10 cellular contexts compared by ENCODE assay signal in the genomic region with DNA sequence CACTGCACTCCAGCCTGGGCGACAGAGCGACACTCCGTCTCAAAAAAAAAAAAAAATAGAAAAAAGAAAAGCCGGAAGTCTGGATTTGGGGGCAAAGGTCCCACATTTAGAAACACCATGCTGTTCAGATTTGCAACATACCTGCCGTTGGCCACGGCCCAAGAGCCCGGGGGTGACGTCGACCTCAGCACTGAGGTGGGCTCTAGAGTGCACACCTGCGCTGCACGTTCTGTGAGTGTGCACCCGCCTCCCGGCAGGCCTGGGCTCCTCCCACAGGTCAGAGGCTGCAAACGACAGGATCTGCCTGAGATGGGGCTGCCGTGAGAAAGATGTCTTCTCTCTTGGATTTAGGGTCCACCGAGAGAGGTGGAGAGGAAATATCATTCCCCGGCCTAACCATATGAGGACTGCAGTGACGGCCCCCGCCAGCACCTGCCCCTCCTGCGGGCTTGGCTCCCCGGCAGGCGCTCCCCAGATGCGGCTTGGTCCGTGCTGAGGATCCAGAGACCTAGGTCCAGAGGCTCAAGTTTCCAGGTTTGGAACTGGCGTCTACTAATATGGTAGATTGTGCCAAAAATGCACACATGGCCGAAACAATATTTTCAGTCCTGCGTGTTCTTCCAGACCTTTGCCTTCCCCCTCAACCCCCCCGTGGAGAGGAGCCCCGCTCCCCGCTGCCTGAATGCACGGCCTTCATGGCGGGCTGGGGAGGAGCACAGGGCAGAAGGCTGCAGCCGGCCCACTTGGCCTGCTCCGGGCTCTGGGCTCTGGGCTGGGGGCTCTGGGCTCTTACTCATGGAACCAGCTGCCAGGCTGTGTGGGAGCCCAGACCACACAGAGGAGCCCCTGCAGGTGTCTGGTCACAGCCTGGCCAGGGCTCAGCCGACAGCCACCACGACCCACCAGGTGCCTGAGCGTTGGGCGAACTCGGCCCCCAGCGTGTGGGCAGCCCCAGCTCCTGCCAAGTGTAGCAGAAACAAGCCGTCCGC. TPM values are rescaled to one million over a fixed set of nuclear protein-coding genes. Genes with fewer than 3 reads are reported as not detected.
A peak's percentile ranks its signal among the peaks of the same experiment; 100 is the strongest.
DNase-seq lines count a peak whose midpoint lies in the region; ATAC-seq and TF ChIP-seq lines count a peak whose summit lies in the region.
"Had no signal": no experiment of that assay in that cellular context is flagged by ENCODE, and none has a peak within 500 bp of the region (broad histone marks: within the 10 kb centered on the region; RNA-seq: fewer than 3 reads in every experiment).

No MANE protein-coding gene starts in this region.

- 44 to 58% methylated on average over 35 to 42 of the region's 42 CpGs for WGBS in tibial nerve, 2 donors

- CTCF ChIA-PET in activated naive CD4-positive, alpha-beta T cell treated with anti-CD3 and anti-CD28 coated beads, Interleukin-2, amount 10 ng/mL, durations not matched to agents 7 days and 5 days (lab: Charles Lee) = interaction anchor here (0.8 to 1.2 kb wide), 7 partner anchors 17 to 277 kb away, joined by 3 to 4 read pairs (median 3); no protein-coding TSS in a partner anchor
- CTCF ChIA-PET in activated naive CD4-positive, alpha-beta T cell treated with anti-CD3 and anti-CD28 coated beads for 36 hours (lab: Charles Lee) = interaction anchor here (0.7 to 1.3 kb wide), 3 partner anchors 13 to 20 kb away, joined by 3 to 5 read pairs (median 5); no protein-coding TSS in a partner anchor

- TF ChIP-seq POLR2A in tibial nerve (IDR thresholded peaks at IDR 0.05) = no peak

- TF ChIP-seq CTCF in tibial nerve (IDR thresholded peaks at IDR 0.05) (no peak), tibial artery (IDR thresholded peaks at IDR 0.05) (no peak)

- H3K4me1 Mint-ChIP-seq in activated naive CD4-positive, alpha-beta T cell treated with anti-CD3 and anti-CD28 coated beads, Interleukin-2, amount 10 ng/mL, durations not matched to agents 7 days and 5 days = peaks cover 52% of the 10 kb centered on the region
- peaks cover 25% of the 10 kb centered on the region for H3K4me1 Mint-ChIP-seq in activated naive CD4-positive, alpha-beta T cell treated with anti-CD3 and anti-CD28 coated beads for 36 hours (ENCODE audit: low read depth)
- peaks cover 14 to 24% of the 10 kb centered on the region in 2 donors for H3K4me1 Mint-ChIP-seq in effector memory CD8-positive, alpha-beta T cell (ENCODE audit: low read depth in 2 of 2)

- intact Hi-C loops in activated naive CD4-positive, alpha-beta T cell treated with anti-CD3 and anti-CD28 coated beads for 36 hours (cut with micrococcal nuclease) = loop anchor here (5.0 kb wide), 1 partner anchor 131 kb away; no protein-coding TSS in a partner anchor
- intact Hi-C loops in tibial artery (cut with DNase I; ENCODE audit: low total_unique reads) = no loop called here

- TF ChIP-seq EP300 in tibial nerve (IDR thresholded peaks at IDR 0.05) = no peak

- H3K36me3 ChIP-seq in tibial nerve (no peaks in the 10 kb centered on the region), tibial artery (no peaks in the 10 kb centered on the region)
- H3K36me3 ChIP-seq: sigmoid colon had no signal

- peaks cover 0 to 55% (median 11%) of the 10 kb centered on the region in 4 donors for H3K4me1 ChIP-seq in tibial nerve
- H3K4me1 ChIP-seq in tibial artery = peaks cover 0 to 20% (median 6%) of the 10 kb centered on the region in 4 donors

- H3K36me3 Mint-ChIP-seq in activated naive CD4-positive, alpha-beta T cell treated with anti-CD3 and anti-CD28 coated beads, Interleukin-2, amount 10 ng/mL, durations not matched to agents 7 days and 5 days = no peaks in the 10 kb centered on the region
- no peaks in the 10 kb centered on the region for H3K36me3 Mint-ChIP-seq in activated naive CD4-positive, alpha-beta T cell treated with anti-CD3 and anti-CD28 coated beads for 36 hours (ENCODE audit: low read depth)
- H3K36me3 Mint-ChIP-seq in effector memory CD8-positive, alpha-beta T cell (ENCODE audit: insufficient read depth) = no peaks in the 10 kb centered on the region

- no peaks in the 10 kb centered on the region for H3K9me3 Mint-ChIP-seq in activated naive CD4-positive, alpha-beta T cell treated with anti-CD3 and anti-CD28 coated beads, Interleukin-2, amount 10 ng/mL, durations not matched to agents 7 days and 5 days
- no peaks in the 10 kb centered on the region for H3K9me3 Mint-ChIP-seq in activated naive CD4-positive, alpha-beta T cell treated with anti-CD3 and anti-CD28 coated beads for 36 hours
- H3K9me3 Mint-ChIP-seq in effector memory CD8-positive, alpha-beta T cell = no peaks in the 10 kb centered on the region

- no peak for DNase-seq in activated naive CD4-positive, alpha-beta T cell treated with anti-CD3 and anti-CD28 coated beads, Interleukin-2, amount 10 ng/mL, durations not matched to agents 7 days and 5 days
- DNase-seq in activated naive CD4-positive, alpha-beta T cell treated with anti-CD3 and anti-CD28 coated beads for 36 hours = no peak
- DNase-seq in NCI-H2171 (lab: John Stamatoyannopoulos, UW) (peak; percentile 55), tibial nerve (ENCODE audit: low spot score in 2 of 2) (no peak), tibial artery (no peak), kidney tubule cell (ENCODE audit: low spot score) (no peak)
- DNase-seq in effector memory CD8-positive, alpha-beta T cell = no peak
- DNase-seq: midbrain, sigmoid colon had no signal

- H3K27me3 Mint-ChIP-seq in activated naive CD4-positive, alpha-beta T cell treated with anti-CD3 and anti-CD28 coated beads, Interleukin-2, amount 10 ng/mL, durations not matched to agents 7 days and 5 days = peaks cover 63% of the 10 kb centered on the region
- no peaks in the 10 kb centered on the region for H3K27me3 Mint-ChIP-seq in activated naive CD4-positive, alpha-beta T cell treated with anti-CD3 and anti-CD28 coated beads for 36 hours (ENCODE audit: low read depth)
- H3K27me3 Mint-ChIP-seq in effector memory CD8-positive, alpha-beta T cell = peaks cover 22 to 44% of the 10 kb centered on the region in 2 donors

- ATAC-seq in effector memory CD8-positive, alpha-beta T cell (replicated peaks) = no peak
- ATAC-seq in GM21526 (IDR thresholded peaks at IDR 0.05; ENCODE audit: low FRiP score, unreplicated experiment) = no peak

- H3K27me3 ChIP-seq in tibial nerve (peaks cover 0 to 27% of the 10 kb centered on the region in 2 donors), tibial artery (peaks cover 0 to 81% of the 10 kb centered on the region in 2 donors)

- H3K9me3 ChIP-seq in tibial nerve = peaks cover 0 to 6% (median 0%) of the 10 kb centered on the region in 4 donors
- H3K9me3 ChIP-seq in tibial artery = no peaks in the 10 kb centered on the region
- H3K9me3 ChIP-seq: sigmoid colon had no signal

- peak overlapping the region; percentile 59 for H3K4me3 Mint-ChIP-seq in activated naive CD4-positive, alpha-beta T cell treated with anti-CD3 and anti-CD28 coated beads, Interleukin-2, amount 10 ng/mL, durations not matched to agents 7 days and 5 days
- H3K4me3 Mint-ChIP-seq in activated naive CD4-positive, alpha-beta T cell treated with anti-CD3 and anti-CD28 coated beads for 36 hours = no peak overlapping the region
- peak overlapping the region; percentile 72 to 79 for H3K4me3 Mint-ChIP-seq in effector memory CD8-positive, alpha-beta T cell

- peak overlapping the region; percentile 86 for H3K27ac Mint-ChIP-seq in activated naive CD4-positive, alpha-beta T cell treated with anti-CD3 and anti-CD28 coated beads, Interleukin-2, amount 10 ng/mL, durations not matched to agents 7 days and 5 days
- H3K27ac Mint-ChIP-seq in activated naive CD4-positive, alpha-beta T cell treated with anti-CD3 and anti-CD28 coated beads for 36 hours = no peak overlapping the region
- H3K27ac Mint-ChIP-seq in effector memory CD8-positive, alpha-beta T cell = peak overlapping the region in 1 of 2 donors; percentile 38

- H3K4me3 ChIP-seq in tibial nerve = no peak overlapping the region
- H3K4me3 ChIP-seq in tibial artery = no peak overlapping the region
- H3K4me3 ChIP-seq: sigmoid colon had no signal

- H3K27ac ChIP-seq in tibial nerve (peak overlapping the region in 3 of 4 donors; percentile 6 to 65 (median 19)), tibial artery (no peak overlapping the region)
- H3K27ac ChIP-seq: sigmoid colon had no signal

RNA-seq across cellular contexts. Expression of a gene that starts 58.8 kb away (rescaled TPM):
- 10 to 100 TPM; 35.1 to 36.3 TPM for total RNA-seq in activated naive CD4-positive, alpha-beta T cell treated with anti-CD3 and anti-CD28 coated beads for 36 hours
- total RNA-seq in tibial nerve = 10 to 100 TPM; 13.8 to 31.5 (median 16.1) TPM

Comparison
In these comparisons a context has a peak if more than half of its experiments do, and no peak if none do; other contexts are left out.
1. H3K27ac ChIP-seq: peak in tibial nerve (3 of 4); none in tibial artery (0 of 2).